ENCODE assay signal across 13 cellular contexts in the genomic region with DNA sequence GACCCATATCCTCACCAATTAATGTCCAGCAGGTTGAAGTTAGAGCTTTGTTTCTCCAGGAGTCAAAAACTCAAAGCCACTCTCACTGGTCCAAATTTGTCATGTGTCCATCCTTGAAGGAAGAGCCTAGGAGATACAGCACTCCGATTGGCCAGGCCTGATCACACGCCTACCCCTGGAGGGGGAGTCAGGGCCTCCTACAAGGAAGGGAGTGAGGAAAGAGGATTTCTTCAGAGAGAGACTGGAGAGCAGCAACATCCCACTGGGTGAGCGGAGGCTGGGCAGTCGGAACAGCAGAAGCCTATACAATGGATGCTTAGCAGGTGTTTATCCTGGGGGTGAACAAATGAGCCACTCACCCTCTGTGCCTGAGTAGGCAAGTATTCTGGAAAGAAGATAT.
DNase-seq lines count a peak whose midpoint lies in the region; ATAC-seq and TF ChIP-seq lines count a peak whose summit lies in the region.
"Had no signal": no experiment of that assay in that cellular context is flagged by ENCODE, and none has a peak within 500 bp of the region (broad histone marks: within the 10 kb centered on the region; RNA-seq: fewer than 3 reads in every experiment).

No MANE protein-coding gene starts in this region.

- POLR2A ChIA-PET in WTC11 (lab: Charles Lee) = no interaction called here

- TF ChIP-seq CTCF in WTC11 (IDR thresholded peaks at IDR 0.05) = no peak

- ATAC-seq in WTC11 (peak; percentile 42), HG03520 (IDR thresholded peaks at IDR 0.05; ENCODE audit: unreplicated experiment) (no peak)
- peak; percentile 27 for ATAC-seq in stimulated activated effector memory CD8-positive, alpha-beta T cell treated with anti-CD3 and anti-CD28 coated beads, Interleukin-12 subunit alpha, Interleukin-12 subunit beta, amount 100 ng/mL, for 72 hours

- H3K36me3 Mint-ChIP-seq in WTC11 = no peaks in the 10 kb centered on the region
- H3K36me3 Mint-ChIP-seq in stimulated activated effector memory CD8-positive, alpha-beta T cell treated with anti-CD3 and anti-CD28 coated beads, Interleukin-12 subunit alpha, Interleukin-12 subunit beta, amount 100 ng/mL, for 72 hours = no peaks in the 10 kb centered on the region

- CTCF ChIA-PET in WTC11 (lab: Charles Lee) = interaction anchor here (0.9 to 5.0 kb wide), 8 partner anchors 8 to 93 kb away, joined by 3 to 32 read pairs (median 7); no protein-coding TSS in a partner anchor

- DNase-seq in NCI-H82 (lab: John Stamatoyannopoulos, UW) = peak; percentile 31
- DNase-seq in NCI-H82 treated with DMSO at 0.1 percent for 48 hours (lab: John Stamatoyannopoulos, UW; ENCODE audit: unreplicated experiment) = no peak
- no peak for DNase-seq in WTC11 (ENCODE audit: low spot score)
- DNase-seq in iris pigment epithelial cell (ENCODE audit: low read depth) = peak; percentile 3
- no peak for DNase-seq in stimulated activated effector memory CD8-positive, alpha-beta T cell treated with anti-CD3 and anti-CD28 coated beads, Interleukin-12 subunit alpha, Interleukin-12 subunit beta, amount 100 ng/mL, for 72 hours (ENCODE audit: low spot score in 2 of 2)
- DNase-seq in activated CD8-positive, alpha-beta memory T cell treated with anti-CD3 and anti-CD28 coated beads, Interleukin-2, amount 50 U/mL, for 4 hours = no peak
- no peak for DNase-seq in NCI-H226
- DNase-seq: DMS153, KG1, NCI-H1092 treated with DMSO at 0.1 percent for 48 hours, NCI-H1694 treated with DMSO at 0.1 percent for 48 hours, SIG-M5 had no signal

- H3K27me3 Mint-ChIP-seq in WTC11 (ENCODE audit: low read depth) = peaks cover 12% of the 10 kb centered on the region

- H3K9me3 Mint-ChIP-seq in WTC11 = 0 out of 2 replicates have a peak, but pooled peaks cover 4% of the 10 kb centered on the region
- no peaks in the 10 kb centered on the region for H3K9me3 Mint-ChIP-seq in stimulated activated effector memory CD8-positive, alpha-beta T cell treated with anti-CD3 and anti-CD28 coated beads, Interleukin-12 subunit alpha, Interleukin-12 subunit beta, amount 100 ng/mL, for 72 hours

- H3K27ac Mint-ChIP-seq in WTC11 = 0 out of 2 replicates have a peak overlapping the region, but pooled peaks have one; percentile 63
- no peak overlapping the region for H3K27ac Mint-ChIP-seq in stimulated activated effector memory CD8-positive, alpha-beta T cell treated with anti-CD3 and anti-CD28 coated beads, Interleukin-12 subunit alpha, Interleukin-12 subunit beta, amount 100 ng/mL, for 72 hours

- H3K4me3 Mint-ChIP-seq in WTC11 = no peak overlapping the region; the same call in 1 of the 2 replicates
- no peak overlapping the region for H3K4me3 Mint-ChIP-seq in stimulated activated effector memory CD8-positive, alpha-beta T cell treated with anti-CD3 and anti-CD28 coated beads, Interleukin-12 subunit alpha, Interleukin-12 subunit beta, amount 100 ng/mL, for 72 hours

- peaks cover 30% of the 10 kb centered on the region for H3K4me1 Mint-ChIP-seq in WTC11
- no peaks in the 10 kb centered on the region for H3K4me1 Mint-ChIP-seq in stimulated activated effector memory CD8-positive, alpha-beta T cell treated with anti-CD3 and anti-CD28 coated beads, Interleukin-12 subunit alpha, Interleukin-12 subunit beta, amount 100 ng/mL, for 72 hours

TF ChIP-seq in WTC11, 78 proteins besides CTCF, POLR2A, EP300 and RAD21:
- TF ChIP-seq ZNF232 (CRISPR knock-in tag; IDR thresholded peaks at IDR 0.05) (no peak), NFYB (CRISPR knock-in tag; conservative IDR thresholded peaks at IDR 0.05; ENCODE audit: low read depth) (0 out of 2 replicates have a peak, but pooled peaks have one; percentile 12)
- TF ChIP-seq, protein P1, sequence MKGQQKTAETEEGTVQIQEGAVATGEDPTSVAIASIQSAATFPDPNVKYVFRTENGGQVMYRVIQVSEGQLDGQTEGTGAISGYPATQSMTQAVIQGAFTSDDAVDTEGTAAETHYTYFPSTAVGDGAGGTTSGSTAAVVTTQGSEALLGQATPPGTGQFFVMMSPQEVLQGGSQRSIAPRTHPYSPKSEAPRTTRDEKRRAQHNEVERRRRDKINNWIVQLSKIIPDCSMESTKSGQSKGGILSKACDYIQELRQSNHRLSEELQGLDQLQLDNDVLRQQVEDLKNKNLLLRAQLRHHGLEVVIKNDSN (CRISPR knock-in tag; IDR thresholded peaks at IDR 0.05) = peak; percentile 75
- TF ChIP-seq, protein P2, sequence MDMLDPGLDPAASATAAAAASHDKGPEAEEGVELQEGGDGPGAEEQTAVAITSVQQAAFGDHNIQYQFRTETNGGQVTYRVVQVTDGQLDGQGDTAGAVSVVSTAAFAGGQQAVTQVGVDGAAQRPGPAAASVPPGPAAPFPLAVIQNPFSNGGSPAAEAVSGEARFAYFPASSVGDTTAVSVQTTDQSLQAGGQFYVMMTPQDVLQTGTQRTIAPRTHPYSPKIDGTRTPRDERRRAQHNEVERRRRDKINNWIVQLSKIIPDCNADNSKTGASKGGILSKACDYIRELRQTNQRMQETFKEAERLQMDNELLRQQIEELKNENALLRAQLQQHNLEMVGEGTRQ (CRISPR knock-in tag; IDR thresholded peaks at IDR 0.05) = peak; percentile 86
TF ChIP-seq in WTC11: peak in this region for 3.

Comparison
In these comparisons a context has a peak if more than half of its experiments do, and no peak if none do; other contexts are left out.
1. DNase-seq: peak in NCI-H82 (single experiment) and iris pigment epithelial cell (single experiment); none in NCI-H82 treated with DMSO at 0.1 percent for 48 hours (single experiment), WTC11 (single experiment), stimulated activated effector memory CD8-positive, alpha-beta T cell treated with anti-CD3 and anti-CD28 coated beads, Interleukin-12 subunit alpha, Interleukin-12 subunit beta, amount 100 ng/mL, for 72 hours (0 of 2), activated CD8-positive, alpha-beta memory T cell treated with anti-CD3 and anti-CD28 coated beads, Interleukin-2, amount 50 U/mL, for 4 hours (single experiment) and NCI-H226 (single experiment).